In the genomic region with DNA sequence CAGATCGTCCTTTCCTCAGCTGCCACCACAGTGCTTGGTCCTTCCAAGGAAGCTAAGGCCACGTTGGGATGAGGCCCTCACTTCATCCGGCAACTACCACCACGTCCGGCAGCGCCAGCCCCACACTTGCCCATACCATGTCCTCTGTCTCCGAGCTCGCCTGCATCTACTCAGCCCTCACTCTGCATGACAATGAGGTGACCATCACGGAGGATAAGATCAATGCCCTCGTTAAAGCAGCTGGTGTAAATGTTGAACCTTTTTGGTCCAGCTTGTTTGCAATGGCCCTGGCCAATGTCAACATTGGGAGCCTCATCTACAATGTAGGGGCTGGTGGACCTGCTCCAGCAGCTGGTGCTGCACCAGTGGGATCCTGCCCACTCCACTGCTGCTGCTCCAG, we compare ENCODE assay signal across 29 cellular contexts. TPM values are rescaled to one million over a fixed set of nuclear protein-coding genes. Genes with fewer than 3 reads are reported as not detected.
A peak's percentile ranks its signal among the peaks of the same experiment; 100 is the strongest.
DNase-seq lines count a peak whose midpoint lies in the region; ATAC-seq, FAIRE-seq and TF ChIP-seq lines count a peak whose summit lies in the region.
"Had no signal": no experiment of that assay in that cellular context is flagged by ENCODE, and none has a peak within 500 bp of the region (broad histone marks: within the 10 kb centered on the region; RNA-seq: fewer than 3 reads in every experiment).

No MANE protein-coding gene starts in this region.

- H3K4me1 Mint-ChIP-seq in chondrocyte (ENCODE audit: low read depth) = no peaks in the 10 kb centered on the region
- H3K4me1 Mint-ChIP-seq in naive thymus-derived CD8-positive, alpha-beta T cell = peaks cover 0 to 9% (median 4%) of the 10 kb centered on the region in 4 donors
- H3K4me1 Mint-ChIP-seq: CD14-positive monocyte, neural progenitor cell had no signal

- no peak overlapping the region for H3K14ac ChIP-seq in IMR-90 (replicated peaks; ENCODE audit: low read depth, low read length)

- in situ Hi-C loops in IMR-90 (cut with MboI; ENCODE audit: low sequenced_read_pairs) = no loop called here

- DNase-seq in GM19239 (ENCODE audit: insufficient read length, low spot score) (no peak), IMR-90 (no peak), chondrocyte (ENCODE audit: low spot score) (no peak), DMS114 treated with DMSO at 0.1 percent for 48 hours (lab: John Stamatoyannopoulos, UW; ENCODE audit: unreplicated experiment) (no peak), HUDEP-2 (lab: John Stamatoyannopoulos, UW; ENCODE audit: unreplicated experiment in 76 of 76) (no peak), prostate gland (ENCODE audit: low spot score) (no peak)
- no peak for DNase-seq in naive thymus-derived CD8-positive, alpha-beta T cell
- DNase-seq: activated CD4-positive, CD25-positive, alpha-beta regulatory T cell treated with anti-CD3 and anti-CD28 coated beads, Interleukin-2, amount 50 U/mL, for 72 hours; activated CD8-positive, alpha-beta memory T cell treated with anti-CD3 and anti-CD28 coated beads for 24 hours; activated gamma-delta T cell treated with Interleukin-2 at 50 U/mL for 16 hours; activated T-cell treated with anti-CD3 and anti-CD28 coated beads, Interleukin-2, amount 50 U/mL, for 1 hour; adrenal gland; body of pancreas; GM23248; NCI-H1105 treated with DMSO at 0.1 percent for 48 hours; NCI-H2081 treated with DMSO at 0.1 percent for 48 hours; NCI-H82; RPMI8226; sigmoid colon; stimulated activated CD4-positive, alpha-beta T cell treated with anti-CD3 and anti-CD28 coated beads, Interleukin-4, amount 100 ng/mL, for 24 hours; stimulated activated naive B cell treated with anti-CD40 and anti-IgM and Interleukin-4, amounts not matched to agents 10 μg/mL and 1 μg/mL and 100 μg/mL, for 72 hours had no signal

- H4K8ac ChIP-seq in IMR-90 (ENCODE audit: low read depth in 2 of 2, low read length in 2 of 2) = no peak overlapping the region

- H4K5ac ChIP-seq in IMR-90 (ENCODE audit: low read depth, low read length) = no peak overlapping the region

- no peak overlapping the region for H2BK15ac ChIP-seq in IMR-90 (ENCODE audit: low read depth, low read length)

- POLR2A ChIA-PET in IMR-90 (lab: Charles Lee; ENCODE audit: unreplicated experiment) = no interaction called here
- POLR2A ChIA-PET in naive thymus-derived CD8-positive, alpha-beta T cell (lab: Charles Lee) = no interaction called here

- intact Hi-C loops in IMR-90 (cut with micrococcal nuclease) (no loop called here), prostate gland (cut with DNase I) (no loop called here)

- no peak overlapping the region for H2BK120ac ChIP-seq in IMR-90 (ENCODE audit: low read depth, low read length)

- TF ChIP-seq RAD21 in IMR-90 (IDR thresholded peaks at IDR 0.05; ENCODE audit: low read length) = no peak

- H3K4me3 Mint-ChIP-seq in chondrocyte (ENCODE audit: unreplicated experiment) = no peak overlapping the region
- H3K4me3 Mint-ChIP-seq in naive thymus-derived CD8-positive, alpha-beta T cell = no peak overlapping the region
- H3K4me3 Mint-ChIP-seq: CD14-positive monocyte; stimulated activated naive B cell treated with anti-CD40 and anti-IgM and Interleukin-4, amounts not matched to agents 10 μg/mL and 1 μg/mL and 100 μg/mL, for 72 hours; T-helper 1 cell treated with Interleukin-12 subunit alpha and Interleukin-12 subunit beta and Interleukin-4 antibody, amounts not matched to agents 30 μg/mL and 1 μg/mL, for 36 hours had no signal

- peaks cover 39% of the 10 kb centered on the region for H3K36me3 ChIP-seq in IMR-90 (ENCODE audit: control insufficient read depth, insufficient read depth, low read length)
- no peaks in the 10 kb centered on the region for H3K36me3 ChIP-seq in prostate gland

- H3K9me1 ChIP-seq in IMR-90 (ENCODE audit: insufficient read depth, low read length) = peaks cover 12% of the 10 kb centered on the region

- FAIRE-seq in GM19239 (lab: Jason Lieb, UNC) = peak; percentile 52
- FAIRE-seq: GM12878 had no signal

- no peak overlapping the region for H2AK5ac ChIP-seq in IMR-90 (ENCODE audit: low read depth, low read length)

- peaks cover 43% of the 10 kb centered on the region for H3K36me3 Mint-ChIP-seq in chondrocyte (ENCODE audit: low read depth)
- H3K36me3 Mint-ChIP-seq in naive thymus-derived CD8-positive, alpha-beta T cell = peaks cover 0 to 89% (median 23%) of the 10 kb centered on the region in 3 donors

- dilution Hi-C loops in IMR-90 (cut with HindIII; ENCODE audit: low sequenced_read_pairs, unreplicated experiment) = no loop called here

- H3K79me1 ChIP-seq in IMR-90 (ENCODE audit: low read depth in 1 of 2, low read length in 2 of 2) = peaks cover 28 to 54% of the 10 kb centered on the region in 2 experiments

- no TSS peak for BruUV-seq in IMR-90 (replicated peaks; lab: Mats Ljungman, UMichigan)

- ATAC-seq in IMR-90 (ENCODE audit: low read depth) = no peak
- ATAC-seq in naive thymus-derived CD8-positive, alpha-beta T cell = no peak
- ATAC-seq in HG03175 (IDR thresholded peaks at IDR 0.05; ENCODE audit: unreplicated experiment) = no peak
- ATAC-seq: body of pancreas; GM12878; stimulated activated naive B cell treated with anti-CD40 and anti-IgM and Interleukin-4, amounts not matched to agents 10 μg/mL and 1 μg/mL and 100 μg/mL, for 72 hours had no signal

- H3K18ac ChIP-seq in IMR-90 (ENCODE audit: low read depth, low read length) = no peak overlapping the region

- H3K27ac Mint-ChIP-seq in chondrocyte (ENCODE audit: unreplicated experiment) = peak overlapping the region; percentile 13
- peak overlapping the region in 8 of 10 donors; percentile 3 to 82 (median 56) for H3K27ac Mint-ChIP-seq in naive thymus-derived CD8-positive, alpha-beta T cell
- H3K27ac Mint-ChIP-seq: CD14-positive monocyte; neural progenitor cell; T-helper 1 cell treated with Interleukin-12 subunit alpha and Interleukin-12 subunit beta and Interleukin-4 antibody, amounts not matched to agents 30 μg/mL and 1 μg/mL, for 36 hours had no signal

- 81% methylated on average over 5 of the region's 10 CpGs; no CpG with 5 or more reads in 1 of the 2 experiments for WGBS in IMR-90 (ENCODE audit: extremely low coverage in 2 of 2, insufficient read length in 1 of 2), 2 experiments
- WGBS in prostate gland = 83% methylated on average over 10 of the region's 10 CpGs

- H3K4me3 ChIP-seq in IMR-90 (ENCODE audit: insufficient read depth, low read depth, low read length) = no peak overlapping the region
- H3K4me3 ChIP-seq in prostate gland = no peak overlapping the region
- H3K4me3 ChIP-seq: adrenal gland, body of pancreas, GM12878, GM23248, neural progenitor cell, sigmoid colon, SK-N-MC, thoracic aorta had no signal

- no peaks in the 10 kb centered on the region for H3K9me3 Mint-ChIP-seq in chondrocyte (ENCODE audit: low read depth)
- H3K9me3 Mint-ChIP-seq in naive thymus-derived CD8-positive, alpha-beta T cell = no peaks in the 10 kb centered on the region
- H3K9me3 Mint-ChIP-seq: neural progenitor cell; stimulated activated naive B cell treated with anti-CD40 and anti-IgM and Interleukin-4, amounts not matched to agents 10 μg/mL and 1 μg/mL and 100 μg/mL, for 72 hours; T-helper 1 cell treated with Interleukin-12 subunit alpha and Interleukin-12 subunit beta and Interleukin-4 antibody, amounts not matched to agents 30 μg/mL and 1 μg/mL, for 36 hours had no signal

- no peak overlapping the region for H3K27ac ChIP-seq in IMR-90 (ENCODE audit: insufficient read depth, low read length)
- H3K27ac ChIP-seq in prostate gland = no peak overlapping the region
- H3K27ac ChIP-seq: adrenal gland, body of pancreas, epithelial cell of prostate, GM23248, neural progenitor cell, sigmoid colon, SK-N-MC, thoracic aorta had no signal

- H2AFZ ChIP-seq in IMR-90 (replicated peaks; ENCODE audit: low read length, poor library complexity) = no peak overlapping the region
- H2AFZ ChIP-seq: GM23248, neural progenitor cell had no signal

- no peak overlapping the region for H3K56ac ChIP-seq in IMR-90 (ENCODE audit: extremely low read depth, insufficient read depth, low read length)

- H3K9me3 ChIP-seq in IMR-90 (ENCODE audit: control insufficient read depth, insufficient read depth, low read length) (no peaks in the 10 kb centered on the region), prostate gland (no peaks in the 10 kb centered on the region)
- H3K9me3 ChIP-seq: adrenal gland, body of pancreas, sigmoid colon, thoracic aorta had no signal

- H3K27me3 Mint-ChIP-seq in chondrocyte (ENCODE audit: low read depth) = no peaks in the 10 kb centered on the region
- no peaks in the 10 kb centered on the region for H3K27me3 Mint-ChIP-seq in naive thymus-derived CD8-positive, alpha-beta T cell
- H3K27me3 Mint-ChIP-seq: stimulated activated naive B cell treated with anti-CD40 and anti-IgM and Interleukin-4, amounts not matched to agents 10 μg/mL and 1 μg/mL and 100 μg/mL, for 72 hours had no signal

- CTCF ChIA-PET in IMR-90 (lab: Yijun Ruan, JAX) = no interaction called here

- H2BK20ac ChIP-seq in IMR-90 (ENCODE audit: low read depth, low read length) = no peak overlapping the region

- H3K9ac ChIP-seq in IMR-90 (ENCODE audit: low read depth, low read length) = no peak overlapping the region
- H3K9ac ChIP-seq: GM23248, neural progenitor cell had no signal

- no peak overlapping the region for H4K91ac ChIP-seq in IMR-90 (ENCODE audit: insufficient read depth, low read depth, low read length)

- peaks cover 3% of the 10 kb centered on the region; the same call in 1 of the 2 replicates for H4K20me1 ChIP-seq in IMR-90 (ENCODE audit: insufficient read depth, low read length)

- H2AK9ac ChIP-seq in IMR-90 (replicated peaks; ENCODE audit: low read depth, low read length, poor library complexity) = no peak overlapping the region

- TF ChIP-seq POLR2A in IMR-90 (IDR thresholded peaks at IDR 0.05; ENCODE audit: low read depth, low read length) = no peak
- TF ChIP-seq POLR2A in prostate gland (IDR thresholded peaks at IDR 0.05) = no peak

- no peak overlapping the region; the same call in 1 of the 2 replicates for H3K4ac ChIP-seq in IMR-90 (ENCODE audit: low read depth, low read length)

- H3K4me1 ChIP-seq in IMR-90 (ENCODE audit: control insufficient read depth, insufficient read depth, low read length) (no peaks in the 10 kb centered on the region), prostate gland (replicated peaks) (no peaks in the 10 kb centered on the region)
- H3K4me1 ChIP-seq: neural progenitor cell, sigmoid colon had no signal

- H3K27me3 ChIP-seq in IMR-90 (ENCODE audit: control insufficient read depth, insufficient read depth, low read length) (no peaks in the 10 kb centered on the region), prostate gland (replicated peaks; ENCODE audit: insufficient read depth) (no peaks in the 10 kb centered on the region)
- H3K27me3 ChIP-seq: adrenal gland, body of pancreas, neural progenitor cell, sigmoid colon had no signal

- TF ChIP-seq CTCF in IMR-90 (conservative IDR thresholded peaks at IDR 0.05; ENCODE audit: low read depth, low read length) (no peak), chondrocyte (IDR thresholded peaks at IDR 0.05) (no peak), prostate gland (IDR thresholded peaks at IDR 0.05) (no peak)

- H3K4me2 ChIP-seq in IMR-90 (ENCODE audit: low read depth, low read length) = no peak overlapping the region
- H3K4me2 ChIP-seq: neural progenitor cell had no signal

- H2BK5ac ChIP-seq in IMR-90 (ENCODE audit: low read depth, low read length, poor library complexity, severe bottlenecking) = no peak overlapping the region

- H3K23ac ChIP-seq in IMR-90 (ENCODE audit: low read depth, low read length) = peak overlapping the region; percentile 15; the same call in 1 of the 2 replicates

RNA-seq across cellular contexts. Expression of a gene that starts 44.9 kb away (rescaled TPM):
- 12.9 and 19.2 TPM in 2 replicates for total RNA-seq in IMR-90 (2012; rRNA removed)
- polyA plus RNA-seq in IMR-90 (2012; rRNA removed) = 6.0 and 8.3 TPM in 2 replicates
- 2.3 and 6.1 TPM in 2 replicates for polyA plus RNA-seq in IMR-90 (2012; cell fraction: cytosol; rRNA removed)
- 5.9 and 8.4 TPM in 2 replicates for polyA plus RNA-seq in IMR-90 (2012; cell fraction: nucleus; rRNA removed; ENCODE audit: low replicate concordance)
- 22.9 to 28.3 TPM (median 23.7 TPM) in 3 replicates for total RNA-seq in chondrocyte
- 10 to 100 TPM; 37.0 to 37.6 TPM for total RNA-seq in naive thymus-derived CD8-positive, alpha-beta T cell
- 10 to 100 TPM; 31.6 to 39.6 (median 35.1) TPM for polyA plus RNA-seq in naive thymus-derived CD8-positive, alpha-beta T cell
- total RNA-seq in prostate gland = 100 to 1,000 TPM in 1 of 2 donors, 10 to 100 TPM in 1; 87.9 to 100 TPM

RNA-seq across cellular contexts. Expression of a gene that starts 45.0 kb away (rescaled TPM):
- 6.8 and 7.2 TPM in 2 replicates for total RNA-seq in IMR-90 (2012; rRNA removed)
- 12.0 and 12.1 TPM in 2 replicates for polyA plus RNA-seq in IMR-90 (2012; rRNA removed)
- 10.1 and 14.0 TPM in 2 replicates for polyA plus RNA-seq in IMR-90 (2012; cell fraction: cytosol; rRNA removed)
- polyA plus RNA-seq in IMR-90 (2012; cell fraction: nucleus; rRNA removed; ENCODE audit: low replicate concordance) = 12.9 and 28.1 TPM in 2 replicates
- 16.7 to 18.7 TPM (median 18.2 TPM) in 3 replicates for total RNA-seq in chondrocyte
- total RNA-seq in naive thymus-derived CD8-positive, alpha-beta T cell = 10 to 100 TPM; 37.3 to 37.6 TPM
- polyA plus RNA-seq in naive thymus-derived CD8-positive, alpha-beta T cell = 10 to 100 TPM; 60.9 to 87.3 (median 69.3) TPM
- total RNA-seq in prostate gland = 10 to 100 TPM; 15.1 to 16.5 TPM
